Comparison of ENCODE assay signal across 32 cellular contexts in genomic region chr17:50295021-50295420, GRCh38. TPM values are rescaled to one million over a fixed set of nuclear protein-coding genes. Genes with fewer than 3 reads are reported as not detected.
"Had no signal": no experiment of that assay in that cellular context is flagged by ENCODE, and none has a peak within 500 bp of the region (broad histone marks: within the 10 kb centered on the region; RNA-seq: fewer than 3 reads in every experiment).

No MANE protein-coding gene starts in this region.

- H3K4me3 ChIP-seq: colonic mucosa, esophagus squamous epithelium, gastrocnemius medialis, heart right ventricle, left lung, lower lobe of right lung, mucosa of descending colon had no signal

- H3K4me1 ChIP-seq: colonic mucosa, gastrocnemius medialis had no signal

- H3K36me3 Mint-ChIP-seq: mesothelial cell of epicardium, naive B cell had no signal

- H3K9me3 Mint-ChIP-seq: dendritic cell treated with granulocyte-macrophage colony-stimulating factor and Interleukin-4, amounts not matched to agents 40 ng/mL and 50 ng/mL, for 4 days; effector memory CD8-positive, alpha-beta T cell; endodermal cell; mesothelial cell of epicardium; naive B cell had no signal

- DNase-seq: colonic mucosa; cortex of kidney; effector CD8-positive, alpha-beta T cell; effector memory CD8-positive, alpha-beta T cell; endodermal cell; erythroblast; esophagus squamous epithelium; foreskin fibroblast; foreskin melanocyte; gastrocnemius medialis; glutamatergic neuron; head of caudate nucleus; heart right ventricle; hippocampal formation; kidney glomerular epithelial cell; left lung; left ventricle myocardium superior; lower lobe of right lung; mesenchymal stem cell; mucosa of descending colon; naive B cell had no signal

- H3K27me3 ChIP-seq: colonic mucosa, esophagus squamous epithelium, heart right ventricle, left lung had no signal

- H3K9me3 ChIP-seq: colonic mucosa, esophagus squamous epithelium, gastrocnemius medialis, heart right ventricle, left lung, lower lobe of right lung, mucosa of descending colon had no signal

- FAIRE-seq: endometrium, islet of Langerhans, keratinocyte had no signal

- H3K27ac Mint-ChIP-seq: dendritic cell treated with granulocyte-macrophage colony-stimulating factor and Interleukin-4, amounts not matched to agents 40 ng/mL and 50 ng/mL, for 4 days; effector memory CD8-positive, alpha-beta T cell; endodermal cell; mesothelial cell of epicardium had no signal

- H3K4me3 Mint-ChIP-seq: dendritic cell treated with granulocyte-macrophage colony-stimulating factor and Interleukin-4, amounts not matched to agents 40 ng/mL and 50 ng/mL, for 4 days; effector memory CD8-positive, alpha-beta T cell; endodermal cell; mesothelial cell of epicardium had no signal

- H3K4me1 Mint-ChIP-seq: naive B cell had no signal

- ATAC-seq: effector memory CD8-positive, alpha-beta T cell; esophagus mucosa; gastrocnemius medialis; heart right ventricle; left lung; left ventricle myocardium superior; lower lobe of right lung; mucosa of descending colon had no signal

- H3K36me3 ChIP-seq: colonic mucosa, esophagus squamous epithelium, gastrocnemius medialis, heart right ventricle, left lung, lower lobe of right lung had no signal

- H3K27ac ChIP-seq: colonic mucosa, epithelial cell of prostate, esophagus squamous epithelium, gastrocnemius medialis, heart right ventricle, left lung, lower lobe of right lung had no signal

RNA-seq across cellular contexts. Expression of gene TMEM92, which starts 20.8 kb away (rescaled TPM):
- total RNA-seq: dermis microvascular lymphatic vessel endothelial cell, gastrocnemius medialis, heart right ventricle, left ventricle myocardium superior, lung microvascular endothelial cell, mesenteric fat pad, myocyte had no signal
